ENCODE assay signal across 8 cellular contexts in genomic region chr6:131949909-131950766, GRCh38. TPM values are rescaled to one million over a fixed set of nuclear protein-coding genes. Genes with fewer than 3 reads are reported as not detected.
DNase-seq lines count a peak whose midpoint lies in the region; ATAC-seq and TF ChIP-seq lines count a peak whose summit lies in the region.

No MANE protein-coding gene starts in this region.

- peaks cover 23% of the 10 kb centered on the region for H3K9me3 ChIP-seq in SJSA1 (replicated peaks)
- H3K9me3 ChIP-seq in smooth muscle cell (replicated peaks; ENCODE audit: low read depth) = no peaks in the 10 kb centered on the region

- DNase-seq in ELF-1 (ENCODE audit: low read depth, low spot score) (peak; percentile 80), HPDE6-E6E7 (ENCODE audit: extremely low spot score) (peak; percentile 35), SJSA1 (ENCODE audit: low read depth in 1 of 2, low spot score in 2 of 2) (peak in 1 of 2 experiments; percentile 86), coronary artery (ENCODE audit: low spot score) (peak; percentile 90), kidney glomerular epithelial cell (lab: John Stamatoyannopoulos, UW) (peak; percentile 85), smooth muscle cell (lab: John Stamatoyannopoulos, UW; ENCODE audit: unreplicated experiment) (peak; percentile 56), NK-92 (lab: John Stamatoyannopoulos, UW; ENCODE audit: unreplicated experiment) (no peak)

- peak overlapping the region; percentile 87 for H3K9ac ChIP-seq in smooth muscle cell (ENCODE audit: low read depth)

- no peak overlapping the region for H2AFZ ChIP-seq in smooth muscle cell (ENCODE audit: low read depth)

- WGBS in smooth muscle cell (ENCODE audit: low lambda C conversion rate) = 3% methylated on average over 35 of the region's 42 CpGs

- H3K4me1 ChIP-seq in SJSA1 (replicated peaks) (peaks cover 68% of the 10 kb centered on the region), smooth muscle cell (ENCODE audit: low read depth) (peaks cover 32% of the 10 kb centered on the region)

- H3K36me3 ChIP-seq in SJSA1 (peaks cover 56% of the 10 kb centered on the region), smooth muscle cell (ENCODE audit: low read depth) (no peaks in the 10 kb centered on the region)

- H3K27me3 ChIP-seq in SJSA1 (replicated peaks) = peaks cover 38% of the 10 kb centered on the region
- H3K27me3 ChIP-seq in smooth muscle cell (ENCODE audit: low read depth) = no peaks in the 10 kb centered on the region

- H3K27ac ChIP-seq in SJSA1 (peak overlapping the region; percentile 60), coronary artery (peak overlapping the region; percentile 92 to 96), smooth muscle cell (ENCODE audit: low read depth) (peak overlapping the region; percentile 88)

- peaks cover 7% of the 10 kb centered on the region for H3K79me2 ChIP-seq in smooth muscle cell (ENCODE audit: low read depth)

- H3K4me3 ChIP-seq in SJSA1 (peak overlapping the region; percentile 82), coronary artery (peak overlapping the region; percentile 91), smooth muscle cell (peak overlapping the region; percentile 75)

- peak; percentile 30 for TF ChIP-seq CTCF in coronary artery (IDR thresholded peaks at IDR 0.05)
- TF ChIP-seq CTCF in smooth muscle cell (IDR thresholded peaks at IDR 0.05; ENCODE audit: borderline replicate concordance, insufficient read depth, poor library complexity, severe bottlenecking) = peak; percentile 44

- H3F3A ChIP-seq in smooth muscle cell (ENCODE audit: low read depth) = peaks cover 41% of the 10 kb centered on the region

- H4K20me1 ChIP-seq in smooth muscle cell (ENCODE audit: low read depth) = peaks cover 26% of the 10 kb centered on the region

- ATAC-seq in GM18517 (IDR thresholded peaks at IDR 0.05; ENCODE audit: unreplicated experiment) = no peak

- peak overlapping the region; percentile 85 for H3K4me2 ChIP-seq in smooth muscle cell

RNA-seq across cellular contexts. Expression of gene CCN2, which starts 1.0 kb away (rescaled TPM):
- 292 and 364 TPM in 2 replicates for total RNA-seq in SJSA1 (2014; rRNA removed; shearing (Covaris generic))
- total RNA-seq in smooth muscle cell = 1,180 and 1,197 TPM in 2 replicates
- 1,697 and 2,448 TPM in 2 replicates for polyA plus RNA-seq in smooth muscle cell
